ENCODE assay signal across 7 cellular contexts in genomic region chr1:11179749-11180148, GRCh38. TPM values are rescaled to one million over a fixed set of nuclear protein-coding genes. Genes with fewer than 3 reads are reported as not detected.
"Had no signal": no experiment of that assay in that cellular context is flagged by ENCODE, and none has a peak within 500 bp of the region (broad histone marks: within the 10 kb centered on the region; RNA-seq: fewer than 3 reads in every experiment).

No MANE protein-coding gene starts in this region.

RNA-seq across cellular contexts. Expression of gene ANGPTL7, which starts 9.4 kb away (rescaled TPM):
- total RNA-seq: activated CD8-positive, alpha-beta memory T cell treated with anti-CD3 and anti-CD28 coated beads, Interleukin-2, amount 10 ng/mL, durations not matched to agents 7 days and 5 days; activated naive CD4-positive, alpha-beta T cell treated with anti-CD3 and anti-CD28 coated beads, Interleukin-2, amount 50 U/mL, for 72 hours; activated T-cell treated with anti-CD3 and anti-CD28 coated beads, Interleukin-2, amount 50 U/mL, for 4 hours; dermis microvascular lymphatic vessel endothelial cell; mononuclear cell; naive thymus-derived CD4-positive, alpha-beta T cell; T-helper 2 cell treated with Interferon-gamma antibody and Interleukin-4, amounts not matched to agents 100 ng/mL and 5 ng/mL, for 36 hours had no signal
- polyA plus RNA-seq: naive thymus-derived CD4-positive, alpha-beta T cell had no signal
